Comparison of ENCODE assay signal across 10 cellular contexts in genomic region chr14:51240804-51241380, GRCh38. TPM values are rescaled to one million over a fixed set of nuclear protein-coding genes. Genes with fewer than 3 reads are reported as not detected.
DNase-seq lines count a peak whose midpoint lies in the region; ATAC-seq and TF ChIP-seq lines count a peak whose summit lies in the region.
"Had no signal": no experiment of that assay in that cellular context is flagged by ENCODE, and none has a peak within 500 bp of the region (broad histone marks: within the 10 kb centered on the region; RNA-seq: fewer than 3 reads in every experiment).

No MANE protein-coding gene starts in this region.

- H3K27ac Mint-ChIP-seq in WTC11 = no peak overlapping the region
- H3K27ac Mint-ChIP-seq: nephron, type B pancreatic cell had no signal

- TF ChIP-seq EP300 in stomach (IDR thresholded peaks at IDR 0.05) = no peak

- peaks cover 19% of the 10 kb centered on the region for H3K4me1 ChIP-seq in GM23248 (ENCODE audit: insufficient read depth)
- peaks cover 37% of the 10 kb centered on the region for H3K4me1 ChIP-seq in iPS-18a (ENCODE audit: control insufficient read depth, low read depth, low read length)
- H3K4me1 ChIP-seq in stomach = peaks cover 11 to 45% (median 32%) of the 10 kb centered on the region in 4 donors

- H3K4me1 Mint-ChIP-seq in WTC11 = peaks cover 45% of the 10 kb centered on the region

- H3K9me2 ChIP-seq in GM23248 (ENCODE audit: insufficient read depth) = no peaks in the 10 kb centered on the region

- ATAC-seq in WTC11 (no peak), HG03342 (IDR thresholded peaks at IDR 0.05; ENCODE audit: unreplicated experiment) (no peak), HG03378 (IDR thresholded peaks at IDR 0.05; ENCODE audit: unreplicated experiment) (no peak)

- DNase-seq in GM23248 (peak; percentile 20), stomach (no peak), WTC11 (ENCODE audit: low spot score) (no peak), DMS153 (lab: John Stamatoyannopoulos, UW) (no peak)

- peak overlapping the region; percentile 98 for H2AFZ ChIP-seq in GM23248

- H3K27me3 ChIP-seq in GM23248 (replicated peaks; ENCODE audit: insufficient read depth) (no peaks in the 10 kb centered on the region), iPS-18a (ENCODE audit: control insufficient read depth, insufficient read depth, low read length) (no peaks in the 10 kb centered on the region), stomach (no peaks in the 10 kb centered on the region)

- no peak for TF ChIP-seq POLR2A in stomach (IDR thresholded peaks at IDR 0.05)

- no peak overlapping the region for H3K4me3 Mint-ChIP-seq in WTC11
- H3K4me3 Mint-ChIP-seq: type B pancreatic cell had no signal

- H3K9me3 Mint-ChIP-seq in WTC11 = no peaks in the 10 kb centered on the region
- H3K9me3 Mint-ChIP-seq: nephron, type B pancreatic cell had no signal

- peaks cover 64% of the 10 kb centered on the region for H3K79me2 ChIP-seq in GM23248 (ENCODE audit: insufficient read depth)

- H3F3A ChIP-seq in GM23248 (ENCODE audit: insufficient read depth) = 0 out of 2 replicates have a peak, but pooled peaks cover 5% of the 10 kb centered on the region

- no peaks in the 10 kb centered on the region for H3K27me3 Mint-ChIP-seq in WTC11 (ENCODE audit: low read depth)
- H3K27me3 Mint-ChIP-seq: type B pancreatic cell had no signal

- CTCF ChIA-PET in WTC11 (lab: Charles Lee) = interaction anchor here (1.3 kb wide), 1 partner anchor 146 kb away, joined by 6 read pairs; the partner anchor contains the start of gene TRIM9

- WGBS in GM23248 (ENCODE audit: low coverage in 1 of 2, low lambda C conversion rate in 2 of 2, missing lambda C conversion rate in 2 of 2), 2 experiments = 2 to 3% methylated on average over 10 of the region's 10 CpGs
- WGBS in stomach, 5 donors = 7 to 11% (median 7%) methylated on average over 10 of the region's 10 CpGs

- POLR2A ChIA-PET in WTC11 (lab: Charles Lee) = no interaction called here

- peak overlapping the region; percentile 89 for H3K4me2 ChIP-seq in GM23248 (ENCODE audit: unreplicated experiment)

- intact Hi-C loops in stomach (cut with DNase I; ENCODE audit: low total_unique reads) = no loop called here

- H3K9me3 ChIP-seq in GM23248 (ENCODE audit: low read depth) (no peaks in the 10 kb centered on the region), iPS-18a (ENCODE audit: control insufficient read depth, low read depth, low read length) (no peaks in the 10 kb centered on the region), stomach (no peaks in the 10 kb centered on the region)

- H3K27ac ChIP-seq in GM23248 (peak overlapping the region; percentile 43; the same call in 1 of the 2 replicates), iPS-18a (ENCODE audit: low read length) (peak overlapping the region; percentile 74), stomach (peak overlapping the region in 4 of 5 donors; percentile 83 to 87 (median 85))

- peaks cover 16% of the 10 kb centered on the region for H3K36me3 Mint-ChIP-seq in WTC11

- TF ChIP-seq CTCF in WI38 (IDR thresholded peaks at IDR 0.05; ENCODE audit: low read depth, low read length) = no peak
- TF ChIP-seq CTCF in stomach (IDR thresholded peaks at IDR 0.05) = no peak
- no peak for TF ChIP-seq CTCF in WTC11 (IDR thresholded peaks at IDR 0.05)

- in situ Hi-C loops in GM23248 (cut with MboI) = no loop called here

- H3K4me3 ChIP-seq in GM23248 (peak overlapping the region; percentile 91), WI38 (ENCODE audit: low read depth, low read length) (peak overlapping the region; percentile 92), iPS-18a (ENCODE audit: low read length) (peak overlapping the region; percentile 85), stomach (peak overlapping the region; percentile 76 to 94 (median 86))

- H3K36me3 ChIP-seq in GM23248 (ENCODE audit: low read depth) (no peaks in the 10 kb centered on the region), iPS-18a (ENCODE audit: control insufficient read depth, low read depth, low read length) (peaks cover 16% of the 10 kb centered on the region), stomach (peaks cover 0 to 8% (median 5%) of the 10 kb centered on the region in 4 donors)

- H4K20me1 ChIP-seq in GM23248 (ENCODE audit: insufficient read depth) = no peaks in the 10 kb centered on the region

- H3K9ac ChIP-seq in GM23248 (peak overlapping the region; percentile 90), iPS-18a (ENCODE audit: low read length) (peak overlapping the region; percentile 81)

TF ChIP-seq in WTC11, 78 proteins besides CTCF, POLR2A, EP300 and RAD21:
- TF ChIP-seq FOXK1 (CRISPR knock-in tag; IDR thresholded peaks at IDR 0.05) = no peak
- TF ChIP-seq USF1 (CRISPR knock-in tag; IDR thresholded peaks at IDR 0.05) = no peak
- no peak for TF ChIP-seq E2F1 (CRISPR knock-in tag; IDR thresholded peaks at IDR 0.05)
- TF ChIP-seq ZSCAN18 (CRISPR knock-in tag; IDR thresholded peaks at IDR 0.05) = no peak
- TF ChIP-seq STAT6 (CRISPR knock-in tag; conservative IDR thresholded peaks at IDR 0.05; ENCODE audit: low read depth) = no peak
- TF ChIP-seq ZNF396 (CRISPR knock-in tag; IDR thresholded peaks at IDR 0.05; ENCODE audit: borderline replicate concordance) = no peak

RNA-seq across cellular contexts. Expression of gene TMX1, which starts 0.8 kb away (rescaled TPM):
- total RNA-seq in GM23248 (2014; rRNA removed; shearing (Covaris generic)) = 54.8 and 55.8 TPM in 2 replicates
- polyA plus RNA-seq in GM23248 (2016; fragmentation: Nextera tagmentation; extraction: Ambion mirVana) (67.9 and 74.1 TPM in 2 replicates), stomach (1 to 10 TPM; 4.9 to 7.9 (median 7.4) TPM)
- total RNA-seq in stomach (10 to 100 TPM in 3 of 5 donors, 1 to 10 TPM in 2; 2.0 to 45.5 (median 10.5) TPM), WTC11 (2021) (40.9 to 43.2 TPM (median 42.6 TPM) in 3 replicates)
